Comparison of ENCODE assay signal across 15 cellular contexts in the genomic region with DNA sequence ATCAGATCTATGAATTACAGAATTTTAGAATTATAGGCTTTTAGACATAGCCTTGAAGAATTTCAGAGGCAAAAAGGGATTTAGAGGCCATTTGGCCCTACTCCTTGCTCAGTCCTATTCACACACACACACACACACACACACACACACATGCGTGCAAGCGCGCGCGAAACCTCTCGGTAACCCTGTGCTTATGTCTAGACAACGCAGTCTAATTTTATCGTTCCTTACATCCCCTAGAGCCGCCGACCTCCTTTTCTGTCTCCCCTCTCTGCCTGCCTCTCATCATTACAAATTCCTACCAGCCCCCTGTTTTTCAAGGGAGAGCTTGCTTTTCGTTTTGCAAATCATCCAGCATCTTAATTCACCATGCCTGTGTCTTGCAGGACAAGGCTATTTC.
A peak's percentile ranks its signal among the peaks of the same experiment; 100 is the strongest.
DNase-seq lines count a peak whose midpoint lies in the region; ATAC-seq and TF ChIP-seq lines count a peak whose summit lies in the region.
"Had no signal": no experiment of that assay in that cellular context is flagged by ENCODE, and none has a peak within 500 bp of the region (broad histone marks: within the 10 kb centered on the region; RNA-seq: fewer than 3 reads in every experiment).

No MANE protein-coding gene starts in this region.

- peak overlapping the region; percentile 25; the same call in 1 of the 2 replicates for H3K27ac ChIP-seq in HEK293 (ENCODE audit: extremely low read depth, low read depth, low read length)
- H3K27ac ChIP-seq in colonic mucosa, result no peak overlapping the region
- no peak overlapping the region for H3K27ac ChIP-seq in stomach

- TF ChIP-seq CTCF in HEK293 (tag by site-specific recombination; IDR thresholded peaks at IDR 0.05) (no peak), colonic mucosa (IDR thresholded peaks at IDR 0.05) (no peak), nephron (IDR thresholded peaks at IDR 0.05; ENCODE audit: unreplicated experiment in 3 of 3) (no peak), stomach (IDR thresholded peaks at IDR 0.05) (no peak)

- H3K4me1 ChIP-seq in HEK293 (ENCODE audit: control insufficient read depth, insufficient read depth, low read length) (peaks cover 30% of the 10 kb centered on the region), colonic mucosa (no peaks in the 10 kb centered on the region), stomach (no peaks in the 10 kb centered on the region)

- POLR2A ChIA-PET in HEK293 (lab: Yijun Ruan, JAX), result no interaction called here

- peak overlapping the region; percentile 67 to 85 (median 84) for H3K27ac Mint-ChIP-seq in nephron
- H3K27ac Mint-ChIP-seq: CD4-positive, CD25-positive, alpha-beta regulatory T cell; IgD-negative memory B cell had no signal

- TF ChIP-seq EP300 in stomach (IDR thresholded peaks at IDR 0.05), result no peak

- DNase-seq in colonic mucosa, result peak; percentile 16
- DNase-seq in stomach, result peak; percentile 20
- DNase-seq in activated CD4-positive, alpha-beta T cell treated with anti-CD3 and anti-CD28 coated beads for 4 hours, result no peak
- DNase-seq: Caco-2; CD4-positive, CD25-positive, alpha-beta regulatory T cell; DMS153; NCI-H1105; NCI-H1694 treated with DMSO at 0.1 percent for 48 hours; NCI-H69; SHP77 had no signal

- H3K27me3 Mint-ChIP-seq in nephron (ENCODE audit: low read depth), result peaks cover 27% of the 10 kb centered on the region

- no peaks in the 10 kb centered on the region for H3K9me3 Mint-ChIP-seq in nephron
- H3K9me3 Mint-ChIP-seq: IgD-negative memory B cell had no signal

- TF ChIP-seq POLR2A in stomach (IDR thresholded peaks at IDR 0.05), result no peak

- H3K4me1 Mint-ChIP-seq in nephron, result peaks cover 60% of the 10 kb centered on the region
- H3K4me1 Mint-ChIP-seq: CD4-positive, CD25-positive, alpha-beta regulatory T cell; IgD-negative memory B cell had no signal

- peak overlapping the region in 2 of 3 experiments; percentile 10 to 26 for H3K4me3 Mint-ChIP-seq in nephron
- H3K4me3 Mint-ChIP-seq: CD4-positive, CD25-positive, alpha-beta regulatory T cell; IgD-negative memory B cell had no signal

- H3K9me3 ChIP-seq in HEK293 (ENCODE audit: control insufficient read depth, insufficient read depth, low read depth, low read length) (no peaks in the 10 kb centered on the region), colonic mucosa (no peaks in the 10 kb centered on the region), stomach (no peaks in the 10 kb centered on the region)
- H3K9me3 ChIP-seq: Caco-2 had no signal

- H3K27me3 ChIP-seq in colonic mucosa (no peaks in the 10 kb centered on the region), stomach (peaks cover 0 to 46% (median 8%) of the 10 kb centered on the region in 3 donors)

- H3K4me3 ChIP-seq in HEK293 (ENCODE audit: low read depth, low read length) (no peak overlapping the region), colonic mucosa (no peak overlapping the region), stomach (no peak overlapping the region)

- H3K36me3 ChIP-seq in HEK293 (ENCODE audit: control insufficient read depth in 2 of 2, insufficient read depth in 1 of 2, low read length in 2 of 2) (no peaks in the 10 kb centered on the region), colonic mucosa (no peaks in the 10 kb centered on the region), stomach (no peaks in the 10 kb centered on the region)

- WGBS in stomach, 5 donors, result 83 to 92% (median 90%) methylated on average over 11 of the region's 11 CpGs

- intact Hi-C loops in colonic mucosa (cut with DNase I), result no loop called here
- intact Hi-C loops in stomach (cut with DNase I; ENCODE audit: low total_unique reads), result no loop called here

- no peaks in the 10 kb centered on the region for H3K36me3 Mint-ChIP-seq in nephron (ENCODE audit: low read depth)
- H3K36me3 Mint-ChIP-seq: CD4-positive, CD25-positive, alpha-beta regulatory T cell; IgD-negative memory B cell had no signal

- no peak overlapping the region for H3K9ac ChIP-seq in colonic mucosa (ENCODE audit: low read depth in 2 of 2, low read length in 2 of 2)

- CTCF ChIA-PET in HEK293 (lab: Yijun Ruan, JAX), result interaction anchor here (0.7 kb wide), 1 partner anchor 151 kb away, joined by 3 read pairs; no protein-coding TSS in a partner anchor

- ATAC-seq in HG02642 (IDR thresholded peaks at IDR 0.05; ENCODE audit: poor library complexity, unreplicated experiment) (no peak), GM19035 (IDR thresholded peaks at IDR 0.05; ENCODE audit: unreplicated experiment) (no peak)

TF ChIP-seq in HEK293, 187 proteins besides CTCF, POLR2A, EP300 and RAD21:
- TF ChIP-seq ZBTB21 (tag by site-specific recombination; IDR thresholded peaks at IDR 0.05) (no peak), ZNF174 (tag by site-specific recombination; IDR thresholded peaks at IDR 0.05) (no peak), ZSCAN4 (tag by site-specific recombination; IDR thresholded peaks at IDR 0.05) (peak; percentile 70)

Comparison
In these comparisons a context has a peak if more than half of its experiments do, and no peak if none do; other contexts are left out.
1. DNase-seq: peak in colonic mucosa (single experiment) and stomach (single experiment); none in activated CD4-positive, alpha-beta T cell treated with anti-CD3 and anti-CD28 coated beads for 4 hours (0 of 2).